ENCODE assay signal across 9 cellular contexts in the genomic region with DNA sequence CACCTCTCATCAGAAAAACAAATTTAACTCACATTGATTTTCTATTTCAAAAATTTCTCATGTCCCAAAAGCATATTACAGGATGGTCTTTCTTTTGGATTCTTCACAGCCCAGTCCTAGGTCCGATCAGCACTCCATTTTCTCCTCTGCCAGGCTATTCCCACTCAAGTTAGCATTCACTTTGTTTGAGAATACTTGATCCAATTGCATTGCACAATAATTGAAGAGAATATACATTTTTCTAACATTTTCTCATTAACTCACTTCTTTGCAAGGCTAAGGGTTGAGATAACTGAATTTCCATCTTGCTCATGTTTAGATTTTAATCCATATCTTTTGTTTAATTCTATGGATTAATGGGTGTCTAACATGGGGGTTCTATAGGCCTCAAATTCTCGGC.
"Had no signal": no experiment of that assay in that cellular context is flagged by ENCODE, and none has a peak within 500 bp of the region (broad histone marks: within the 10 kb centered on the region; RNA-seq: fewer than 3 reads in every experiment).

No MANE protein-coding gene starts in this region.

- DNase-seq: H9, HCEC 1CT, IMR-90, KBM-7 had no signal

- H3K4me1 Mint-ChIP-seq: GM23338, H9 had no signal

- H3K4me2 ChIP-seq: GM23338, KMS-11 had no signal

- H3K4me3 Mint-ChIP-seq: GM23338, H9 had no signal

- H2AFZ ChIP-seq: GM23338 had no signal

- FAIRE-seq: H1, H54 had no signal

- H3K4me3 ChIP-seq: GM23338 had no signal

- ATAC-seq: GM23338 had no signal

- H3K9ac ChIP-seq: KMS-11 had no signal

- H3K27ac ChIP-seq: HL-60, KMS-11 had no signal

- H3K27ac Mint-ChIP-seq: GM23338 had no signal
